27 cellular contexts compared by ENCODE assay signal in the genomic region with DNA sequence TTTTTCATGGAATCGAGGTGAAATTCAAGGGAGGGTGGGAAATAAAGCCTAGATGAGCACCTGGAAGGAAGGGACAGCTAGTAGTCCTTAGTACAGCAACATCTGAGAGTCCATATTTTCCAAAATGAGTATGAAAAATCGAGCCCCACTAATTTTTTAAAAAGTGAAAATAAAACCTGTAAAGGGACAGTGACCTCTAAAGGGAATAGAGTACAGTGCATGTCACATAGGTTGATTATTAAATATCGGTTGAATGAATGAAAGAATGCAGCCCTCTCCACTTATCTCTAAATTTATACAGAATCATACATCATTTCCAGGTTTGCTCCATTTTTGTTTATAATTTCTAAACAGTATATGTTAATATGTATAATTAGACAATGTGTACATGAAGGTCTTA.
"Had no signal": no experiment of that assay in that cellular context is flagged by ENCODE, and none has a peak within 500 bp of the region (broad histone marks: within the 10 kb centered on the region; RNA-seq: fewer than 3 reads in every experiment).

No MANE protein-coding gene starts in this region.

- H3K27me3 ChIP-seq: colonic mucosa, dorsolateral prefrontal cortex, esophagus muscularis mucosa, heart right ventricle, neural progenitor cell, stomach, suprapubic skin, transverse colon had no signal

- H3K9me3 ChIP-seq: colonic mucosa, esophagus muscularis mucosa, lower lobe of right lung, stomach, suprapubic skin, transverse colon had no signal

- H3K36me3 ChIP-seq: colonic mucosa, esophagus muscularis mucosa, heart right ventricle, lower lobe of right lung, neural progenitor cell, stomach, suprapubic skin, transverse colon had no signal

- ATAC-seq: effector memory CD8-positive, alpha-beta T cell; heart right ventricle; left lobe of liver; lower lobe of right lung; naive thymus-derived CD8-positive, alpha-beta T cell; sciatic nerve; stimulated activated memory B cell treated with anti-CD40 and anti-IgM and Interleukin-4, amounts not matched to agents 10 μg/mL and 1 μg/mL and 100 μg/mL, for 72 hours had no signal

- H3K4me3 ChIP-seq: colonic mucosa, dorsolateral prefrontal cortex, esophagus muscularis mucosa, heart right ventricle, lower lobe of right lung, neural progenitor cell, smooth muscle cell, stomach, suprapubic skin, transverse colon had no signal

- H3K27ac Mint-ChIP-seq: activated naive CD8-positive, alpha-beta T cell treated with anti-CD3 and anti-CD28 coated beads for 36 hours; effector memory CD8-positive, alpha-beta T cell; naive thymus-derived CD8-positive, alpha-beta T cell; neural progenitor cell; stimulated activated memory B cell treated with anti-CD40 and anti-IgM and Interleukin-4, amounts not matched to agents 10 μg/mL and 1 μg/mL and 100 μg/mL, for 72 hours had no signal

- DNase-seq: activated CD4-positive, alpha-beta T cell treated with anti-CD3 and anti-CD28 coated beads for 4 hours; activated CD4-positive, alpha-beta T cell treated with anti-CD3 and anti-CD28 coated beads, Interleukin-2, amount 50 U/mL, for 48 hours; activated CD4-positive, CD25-positive, alpha-beta regulatory T cell; activated naive CD4-positive, alpha-beta T cell treated with Interleukin-2 at 50 U/mL for 16 hours; activated naive CD8-positive, alpha-beta T cell treated with anti-CD3 and anti-CD28 coated beads for 36 hours; activated T-cell treated with anti-CD3 and anti-CD28 coated beads, Interleukin-2, amount 50 U/mL, for 48 hours; colonic mucosa; dorsolateral prefrontal cortex; effector memory CD8-positive, alpha-beta T cell; heart right ventricle; kidney; lower lobe of right lung; naive thymus-derived CD8-positive, alpha-beta T cell; stimulated activated CD4-positive, alpha-beta T cell treated with anti-CD3 and anti-CD28 coated beads, Interleukin-15, amount 100 ng/mL, for 24 hours; stomach; T-helper 9 cell; transverse colon had no signal

- H3K4me1 Mint-ChIP-seq: activated naive CD8-positive, alpha-beta T cell treated with anti-CD3 and anti-CD28 coated beads for 36 hours; central memory CD8-positive, alpha-beta T cell; naive thymus-derived CD8-positive, alpha-beta T cell; neural progenitor cell; stimulated activated memory B cell treated with anti-CD40 and anti-IgM and Interleukin-4, amounts not matched to agents 10 μg/mL and 1 μg/mL and 100 μg/mL, for 72 hours had no signal

- FAIRE-seq: astrocyte, kidney, urothelium cell line had no signal

- H3K4me3 Mint-ChIP-seq: activated naive CD8-positive, alpha-beta T cell treated with anti-CD3 and anti-CD28 coated beads for 36 hours; central memory CD8-positive, alpha-beta T cell; effector memory CD8-positive, alpha-beta T cell; naive thymus-derived CD8-positive, alpha-beta T cell; neural progenitor cell; stimulated activated memory B cell treated with anti-CD40 and anti-IgM and Interleukin-4, amounts not matched to agents 10 μg/mL and 1 μg/mL and 100 μg/mL, for 72 hours had no signal

- H2AFZ ChIP-seq: neural progenitor cell had no signal

- H3K4me2 ChIP-seq: neural progenitor cell, smooth muscle cell had no signal

- H3K27me3 Mint-ChIP-seq: activated naive CD8-positive, alpha-beta T cell treated with anti-CD3 and anti-CD28 coated beads for 36 hours; central memory CD8-positive, alpha-beta T cell; effector memory CD8-positive, alpha-beta T cell; naive thymus-derived CD8-positive, alpha-beta T cell; stimulated activated memory B cell treated with anti-CD40 and anti-IgM and Interleukin-4, amounts not matched to agents 10 μg/mL and 1 μg/mL and 100 μg/mL, for 72 hours had no signal

- H3K9ac ChIP-seq: neural progenitor cell had no signal

- H3K27ac ChIP-seq: colonic mucosa, dorsolateral prefrontal cortex, esophagus muscularis mucosa, heart right ventricle, lower lobe of right lung, neural progenitor cell, stomach, suprapubic skin, transverse colon had no signal

- H3K9me3 Mint-ChIP-seq: neural progenitor cell had no signal

- H3K36me3 Mint-ChIP-seq: activated naive CD8-positive, alpha-beta T cell treated with anti-CD3 and anti-CD28 coated beads for 36 hours; naive thymus-derived CD8-positive, alpha-beta T cell; neural progenitor cell; stimulated activated memory B cell treated with anti-CD40 and anti-IgM and Interleukin-4, amounts not matched to agents 10 μg/mL and 1 μg/mL and 100 μg/mL, for 72 hours had no signal

- H3K4me1 ChIP-seq: colonic mucosa, esophagus muscularis mucosa, heart right ventricle, lower lobe of right lung, neural progenitor cell, stomach, suprapubic skin, transverse colon had no signal
